18 cellular contexts compared by ENCODE assay signal in genomic region chr20:33552519-33552918, GRCh38.
DNase-seq lines count a peak whose midpoint lies in the region; ATAC-seq, FAIRE-seq and TF ChIP-seq lines count a peak whose summit lies in the region.
"Had no signal": no experiment of that assay in that cellular context is flagged by ENCODE, and none has a peak within 500 bp of the region (broad histone marks: within the 10 kb centered on the region; RNA-seq: fewer than 3 reads in every experiment).

No MANE protein-coding gene starts in this region.

- DNase-seq in NCI-H748 (lab: John Stamatoyannopoulos, UW; ENCODE audit: unreplicated experiment) (peak; percentile 23), NCI-H748 treated with DMSO at 0.1 percent for 48 hours (lab: John Stamatoyannopoulos, UW) (no peak), RPMI8226 (peak; percentile 30), mesendoderm (peak; percentile 29), HTR-8/SVneo (ENCODE audit: insufficient read length, low spot score) (no peak), DMS53 (lab: John Stamatoyannopoulos, UW) (no peak)
- DNase-seq in CD8-positive, alpha-beta T cell, result no peak
- DNase-seq in stimulated activated CD4-positive, alpha-beta T cell treated with anti-CD3 and anti-CD28 coated beads, Interleukin-15, amount 100 ng/mL, for 24 hours, result no peak
- DNase-seq: activated CD4-positive, alpha-beta T cell treated with anti-CD3 and anti-CD28 coated beads, Interleukin-2, amount 50 U/mL, for 4 hours; colonic mucosa; EL; stimulated activated CD4-positive, alpha-beta T cell treated with anti-CD3 and anti-CD28 coated beads, Interleukin-12 subunit alpha, Interleukin-12 subunit beta, amount 100 ng/mL, for 4 hours had no signal

- H3K36me3 ChIP-seq in CD8-positive, alpha-beta T cell (ENCODE audit: insufficient read depth, low read length), result no peaks in the 10 kb centered on the region
- no peaks in the 10 kb centered on the region for H3K36me3 ChIP-seq in mesendoderm (ENCODE audit: control insufficient read depth, insufficient read depth, low read length)
- H3K36me3 ChIP-seq: ascending aorta, colonic mucosa had no signal

- no peaks in the 10 kb centered on the region for H3K79me2 ChIP-seq in mesendoderm (ENCODE audit: control insufficient read depth, insufficient read depth, low read length)

- H3K27me3 ChIP-seq in CD8-positive, alpha-beta T cell (ENCODE audit: insufficient read depth, low read length), result no peaks in the 10 kb centered on the region
- H3K27me3 ChIP-seq in mesendoderm (ENCODE audit: insufficient read depth, low read length, poor library complexity), result no peaks in the 10 kb centered on the region
- H3K27me3 ChIP-seq: ascending aorta, colonic mucosa had no signal

- H3K4me2 ChIP-seq in mesendoderm (ENCODE audit: low read length), result no peak overlapping the region

- no peak overlapping the region for H3K9ac ChIP-seq in mesendoderm (ENCODE audit: low read length)

- intact Hi-C loops in CD8-positive, alpha-beta T cell (cut with DNase I, micrococcal nuclease), result loop anchor here in 1 of 2 experiments (2.0 kb wide), 1 partner anchor 110 kb away; the partner anchor contains the start of gene C20orf144

- H3K4ac ChIP-seq in mesendoderm (ENCODE audit: low read depth, low read length), result no peak overlapping the region

- no peaks in the 10 kb centered on the region for H3K9me3 ChIP-seq in CD8-positive, alpha-beta T cell (ENCODE audit: low read length)
- H3K9me3 ChIP-seq: ascending aorta, colonic mucosa had no signal

- H3K9me3 Mint-ChIP-seq in CD8-positive, alpha-beta T cell, result no peaks in the 10 kb centered on the region
- H3K9me3 Mint-ChIP-seq: activated T-helper 2 cell treated with anti-CD3 and anti-CD28 coated beads, Interferon-gamma antibody, Interleukin-2, Interleukin-4, amounts not matched to agents 10 μg/mL and 5 μg/mL and 100 μg/mL, durations not matched to agents 14 hours and 24 hours and 36 hours; stimulated activated naive CD8-positive, alpha-beta T cell treated with anti-CD3 and anti-CD28 coated beads, Interleukin-15, Interleukin-2, amounts not matched to agents 100 ng/mL and 50 ng/mL, for 24 hours had no signal

- H3K79me1 ChIP-seq in mesendoderm (ENCODE audit: low read length), result no peaks in the 10 kb centered on the region

- no peak overlapping the region for H2BK5ac ChIP-seq in mesendoderm (ENCODE audit: low read length)

- H3K27me3 Mint-ChIP-seq in CD8-positive, alpha-beta T cell (ENCODE audit: low read depth), result no peaks in the 10 kb centered on the region
- H3K27me3 Mint-ChIP-seq: stimulated activated naive CD8-positive, alpha-beta T cell treated with anti-CD3 and anti-CD28 coated beads, Interleukin-15, Interleukin-2, amounts not matched to agents 100 ng/mL and 50 ng/mL, for 24 hours had no signal

- H2BK120ac ChIP-seq in mesendoderm (ENCODE audit: low read depth, low read length), result no peak overlapping the region

- no peak for TF ChIP-seq CTCF in CD8-positive, alpha-beta T cell (IDR thresholded peaks at IDR 0.05)

- no peak overlapping the region for H3K4me3 ChIP-seq in CD8-positive, alpha-beta T cell (ENCODE audit: low read depth, low read length)
- H3K4me3 ChIP-seq in mesendoderm (ENCODE audit: low read length), result no peak overlapping the region
- H3K4me3 ChIP-seq: ascending aorta, colonic mucosa had no signal

- peak overlapping the region; percentile 23 for H3K27ac Mint-ChIP-seq in CD8-positive, alpha-beta T cell
- H3K27ac Mint-ChIP-seq: activated T-helper 2 cell treated with anti-CD3 and anti-CD28 coated beads, Interferon-gamma antibody, Interleukin-2, Interleukin-4, amounts not matched to agents 10 μg/mL and 5 μg/mL and 100 μg/mL, durations not matched to agents 14 hours and 24 hours and 36 hours; stimulated activated naive CD8-positive, alpha-beta T cell treated with anti-CD3 and anti-CD28 coated beads, Interleukin-15, Interleukin-2, amounts not matched to agents 100 ng/mL and 50 ng/mL, for 24 hours had no signal

- no peak overlapping the region for H2BK15ac ChIP-seq in mesendoderm (replicated peaks; ENCODE audit: low read depth)

- no peak overlapping the region for H3K23ac ChIP-seq in mesendoderm (ENCODE audit: low read length)

- CTCF ChIA-PET in CD8-positive, alpha-beta T cell (lab: Charles Lee), result no interaction called here

- no CpG with 5 or more reads among the region's 3 CpGs for WGBS in mesendoderm (ENCODE audit: extremely low coverage, insufficient coverage, low lambda C conversion rate)

- no peak overlapping the region for H3K27ac ChIP-seq in CD8-positive, alpha-beta T cell (ENCODE audit: low read depth, low read length)
- no peak overlapping the region for H3K27ac ChIP-seq in mesendoderm (ENCODE audit: low read depth, low read length)
- H3K27ac ChIP-seq: ascending aorta, colonic mucosa had no signal

- H4K8ac ChIP-seq in mesendoderm (ENCODE audit: low read depth, low read length), result no peak overlapping the region

- no peak for FAIRE-seq in HTR-8/SVneo (lab: Jason Lieb, UNC)
- FAIRE-seq: A204.1, endothelial cell of umbilical vein, frontal cortex had no signal

- no peak overlapping the region for H3K56ac ChIP-seq in mesendoderm (ENCODE audit: low read length)

- H4K5ac ChIP-seq in mesendoderm (ENCODE audit: low read length), result no peak overlapping the region

- POLR2A ChIA-PET in CD8-positive, alpha-beta T cell (lab: Charles Lee), result no interaction called here

- peaks cover 12% of the 10 kb centered on the region for H3K36me3 Mint-ChIP-seq in CD8-positive, alpha-beta T cell

- no peak overlapping the region for H3K4me3 Mint-ChIP-seq in CD8-positive, alpha-beta T cell
- H3K4me3 Mint-ChIP-seq: stimulated activated naive CD8-positive, alpha-beta T cell treated with anti-CD3 and anti-CD28 coated beads, Interleukin-15, Interleukin-2, amounts not matched to agents 100 ng/mL and 50 ng/mL, for 24 hours had no signal

- H3K18ac ChIP-seq in mesendoderm (ENCODE audit: low read length), result no peak overlapping the region

- no peak for ATAC-seq in CD8-positive, alpha-beta T cell

- no peak overlapping the region for H2AK5ac ChIP-seq in mesendoderm (ENCODE audit: low read length)

- peaks cover 27% of the 10 kb centered on the region for H3K4me1 Mint-ChIP-seq in CD8-positive, alpha-beta T cell (ENCODE audit: low read depth)

- peaks cover 14% of the 10 kb centered on the region for H3K4me1 ChIP-seq in CD8-positive, alpha-beta T cell (ENCODE audit: insufficient read depth, low read length)
- no peaks in the 10 kb centered on the region for H3K4me1 ChIP-seq in mesendoderm (ENCODE audit: control insufficient read depth, low read depth, low read length)
- H3K4me1 ChIP-seq: colonic mucosa had no signal

Comparison
In these comparisons a context has a peak if more than half of its experiments do, and no peak if none do; other contexts are left out.
1. DNase-seq: peak in NCI-H748 (single experiment), RPMI8226 (single experiment) and mesendoderm (single experiment); none in NCI-H748 treated with DMSO at 0.1 percent for 48 hours (single experiment), CD8-positive, alpha-beta T cell (0 of 7), HTR-8/SVneo (single experiment), stimulated activated CD4-positive, alpha-beta T cell treated with anti-CD3 and anti-CD28 coated beads, Interleukin-15, amount 100 ng/mL, for 24 hours (single experiment) and DMS53 (single experiment).